ENCODE assay signal across 8 cellular contexts in the genomic region with DNA sequence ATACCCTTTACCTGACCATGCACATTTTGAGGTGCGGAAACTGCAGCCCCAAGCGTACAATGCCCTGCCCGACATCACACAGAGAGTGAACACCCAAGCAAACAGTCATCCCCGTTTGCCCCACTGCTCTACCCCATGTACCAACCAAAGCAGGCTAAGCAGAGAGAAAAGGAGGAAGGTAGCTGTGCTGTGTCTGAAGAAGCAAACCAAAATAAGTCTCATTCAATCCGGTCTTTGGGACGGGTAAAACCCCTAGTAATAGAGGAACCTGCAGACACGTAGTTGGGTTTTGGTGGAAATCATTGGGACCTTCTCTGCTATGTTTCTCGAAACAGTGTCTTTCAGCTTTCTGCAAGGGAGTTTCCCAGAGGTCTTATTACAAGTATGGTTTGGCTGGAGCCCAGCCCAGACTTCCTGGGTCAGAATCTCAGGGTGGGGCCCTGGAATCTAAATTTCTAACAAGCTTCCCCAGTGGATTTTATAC.
A peak's percentile ranks its signal among the peaks of the same experiment; 100 is the strongest.
DNase-seq lines count a peak whose midpoint lies in the region; ATAC-seq, FAIRE-seq and TF ChIP-seq lines count a peak whose summit lies in the region.

No MANE protein-coding gene starts in this region.

- H3K4me3 ChIP-seq in pancreas: no peak overlapping the region

- 82 to 84% methylated on average over 8 of the region's 8 CpGs for WGBS in pancreas, 2 donors

- ATAC-seq in GM18867 (IDR thresholded peaks at IDR 0.05; ENCODE audit: unreplicated experiment) (peak; percentile 59), HG03095 (IDR thresholded peaks at IDR 0.05; ENCODE audit: unreplicated experiment) (peak; percentile 88), pancreas (peak in 3 of 4 donors; percentile 32 to 50 (median 43))

- no peaks in the 10 kb centered on the region for H3K36me3 ChIP-seq in pancreas

- no peak for DNase-seq in activated naive CD8-positive, alpha-beta T cell treated with anti-CD3 and anti-CD28 coated beads for 36 hours
- DNase-seq in pancreas (no peak), nephron progenitor cell (no peak), NCI-H2227 treated with DMSO at 0.1 percent for 48 hours (lab: John Stamatoyannopoulos, UW) (no peak)
- DNase-seq in NK-92 treated with Interleukin-12 subunit alpha and Interleukin-12 subunit beta, amount 100 ng/mL, for 24 hours (lab: John Stamatoyannopoulos, UW): no peak
- DNase-seq in activated effector memory CD4-positive, alpha-beta T cell treated with anti-CD3 and anti-CD28 coated beads, Interleukin-2, amount 50 U/mL, for 16 hours: no peak

- TF ChIP-seq CTCF in pancreas (IDR thresholded peaks at IDR 0.05): no peak
- no peak for TF ChIP-seq CTCF in nephron progenitor cell (IDR thresholded peaks at IDR 0.05)

- no peaks in the 10 kb centered on the region for H3K9me3 Mint-ChIP-seq in activated naive CD8-positive, alpha-beta T cell treated with anti-CD3 and anti-CD28 coated beads for 36 hours
- no peaks in the 10 kb centered on the region for H3K9me3 Mint-ChIP-seq in nephron progenitor cell

- H3K4me1 Mint-ChIP-seq in activated naive CD8-positive, alpha-beta T cell treated with anti-CD3 and anti-CD28 coated beads for 36 hours: peaks cover 18% of the 10 kb centered on the region
- peaks cover 67% of the 10 kb centered on the region for H3K4me1 Mint-ChIP-seq in nephron progenitor cell

- FAIRE-seq in pancreas (lab: Jason Lieb, UNC): no peak

- H3K9me3 ChIP-seq in pancreas: no peaks in the 10 kb centered on the region

- no peak overlapping the region for H3K27ac ChIP-seq in pancreas

- H3K4me1 ChIP-seq in pancreas: peaks cover 0 to 6% (median 4%) of the 10 kb centered on the region in 3 donors

- peaks cover 65% of the 10 kb centered on the region for H3K27me3 Mint-ChIP-seq in activated naive CD8-positive, alpha-beta T cell treated with anti-CD3 and anti-CD28 coated beads for 36 hours
- H3K27me3 Mint-ChIP-seq in nephron progenitor cell (ENCODE audit: low read depth, poor library complexity): peaks cover 23% of the 10 kb centered on the region

- intact Hi-C loops in pancreas (cut with DNase I): no loop called here

- H3K4me3 Mint-ChIP-seq in activated naive CD8-positive, alpha-beta T cell treated with anti-CD3 and anti-CD28 coated beads for 36 hours: peak overlapping the region; percentile 48
- H3K4me3 Mint-ChIP-seq in nephron progenitor cell: no peak overlapping the region

- H3K27ac Mint-ChIP-seq in activated naive CD8-positive, alpha-beta T cell treated with anti-CD3 and anti-CD28 coated beads for 36 hours: no peak overlapping the region
- H3K27ac Mint-ChIP-seq in nephron progenitor cell: no peak overlapping the region

- H3K27me3 ChIP-seq in pancreas: no peaks in the 10 kb centered on the region

- no peaks in the 10 kb centered on the region for H3K36me3 Mint-ChIP-seq in activated naive CD8-positive, alpha-beta T cell treated with anti-CD3 and anti-CD28 coated beads for 36 hours
- no peaks in the 10 kb centered on the region for H3K36me3 Mint-ChIP-seq in nephron progenitor cell (ENCODE audit: low read depth)
